In the genomic region with DNA sequence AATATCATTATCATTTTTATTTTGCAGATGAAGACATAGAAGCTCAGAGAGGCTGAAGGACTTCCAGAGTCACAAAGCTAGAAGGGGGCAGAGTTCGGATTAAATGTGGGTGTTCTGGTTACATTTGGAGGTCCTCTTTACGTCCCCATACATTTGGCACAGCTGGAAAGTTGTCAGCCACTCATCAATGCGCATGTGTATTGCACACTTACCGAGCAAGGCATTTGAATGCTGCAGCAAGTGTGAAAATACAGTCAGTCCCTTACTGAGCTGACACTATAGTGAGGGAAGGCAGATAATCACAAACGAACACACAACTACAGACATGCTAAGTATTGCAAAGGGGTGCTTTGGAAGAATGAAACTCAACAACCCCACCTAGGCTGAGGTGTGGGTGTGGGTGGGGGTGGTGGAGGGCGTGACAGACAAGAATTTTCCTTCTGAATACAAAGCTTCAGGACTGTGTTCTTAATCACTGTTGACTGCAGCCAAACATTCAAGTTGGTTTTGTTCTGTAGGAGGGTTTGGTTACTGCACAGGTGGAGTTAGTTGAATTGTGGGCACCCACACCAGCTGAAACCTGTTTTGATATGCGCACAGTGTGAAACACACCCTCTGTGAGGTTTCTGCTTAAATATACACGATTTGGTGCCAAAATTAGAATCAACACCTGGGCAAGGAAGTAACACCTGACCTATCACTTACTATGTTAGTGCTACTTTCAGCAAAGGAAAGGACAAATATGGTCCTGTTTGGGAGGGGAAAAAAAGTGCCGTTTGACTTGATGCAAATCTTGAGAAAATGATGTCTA, we compare ENCODE assay signal across 8 cellular contexts.
DNase-seq lines count a peak whose midpoint lies in the region; ATAC-seq and TF ChIP-seq lines count a peak whose summit lies in the region.

No MANE protein-coding gene starts in this region.

- DNase-seq in GM12864 (ENCODE audit: low read depth) = peak; percentile 86
- DNase-seq in Jurkat, Clone E6-1 (ENCODE audit: low read depth, low spot score) = peak; percentile 80
- peak; percentile 24 to 26 for DNase-seq in activated T-cell treated with anti-CD3 and anti-CD28 coated beads, Interleukin-2, amount 50 U/mL, for 72 hours
- peak; percentile 70 for DNase-seq in renal cortical epithelial cell (ENCODE audit: low read depth)
- no peak for DNase-seq in NCI-H226
- DNase-seq in glutamatergic neuron = no peak
- no peak for DNase-seq in left ventricle myocardium superior

- H3K27me3 Mint-ChIP-seq in activated T-cell treated with anti-CD3 and anti-CD28 coated beads, Interleukin-2, amount 50 U/mL, for 72 hours (ENCODE audit: low read depth) = peaks cover 6% of the 10 kb centered on the region
- H3K27me3 Mint-ChIP-seq in glutamatergic neuron (ENCODE audit: unreplicated experiment) = peaks cover 4% of the 10 kb centered on the region

- H3K4me3 ChIP-seq in GM12864 (ENCODE audit: low read depth, low read length) = no peak overlapping the region
- no peak overlapping the region for H3K4me3 ChIP-seq in Jurkat, Clone E6-1 (ENCODE audit: low read length)

- TF ChIP-seq CTCF in GM12864 (IDR thresholded peaks at IDR 0.05; ENCODE audit: low read depth, low read length, missing control alignments) = no peak
- no peak for TF ChIP-seq CTCF in glutamatergic neuron (IDR thresholded peaks at IDR 0.05; ENCODE audit: partially characterized antibody, unreplicated experiment)

- intact Hi-C loops in left ventricle myocardium superior (cut with micrococcal nuclease) = no loop called here

- peak; percentile 78 for ATAC-seq in GM21526 (IDR thresholded peaks at IDR 0.05; ENCODE audit: low FRiP score, unreplicated experiment)
- ATAC-seq in activated T-cell treated with anti-CD3 and anti-CD28 coated beads, Interleukin-2, amount 50 U/mL, for 72 hours (replicated peaks in 1 of 2) = peak; percentile 86 to 88
- no peak for ATAC-seq in left ventricle myocardium superior

- peaks cover 55% of the 10 kb centered on the region for H3K4me1 Mint-ChIP-seq in activated T-cell treated with anti-CD3 and anti-CD28 coated beads, Interleukin-2, amount 50 U/mL, for 72 hours (ENCODE audit: low read depth)
- H3K4me1 Mint-ChIP-seq in glutamatergic neuron (ENCODE audit: low read depth, unreplicated experiment) = peaks cover 12% of the 10 kb centered on the region

- H3K36me3 Mint-ChIP-seq in activated T-cell treated with anti-CD3 and anti-CD28 coated beads, Interleukin-2, amount 50 U/mL, for 72 hours (ENCODE audit: insufficient read depth in 2 of 2) = peaks cover 4 to 16% of the 10 kb centered on the region in 2 donors
- no peaks in the 10 kb centered on the region for H3K36me3 Mint-ChIP-seq in glutamatergic neuron (ENCODE audit: unreplicated experiment)

- no peak overlapping the region for H3K27ac Mint-ChIP-seq in activated T-cell treated with anti-CD3 and anti-CD28 coated beads, Interleukin-2, amount 50 U/mL, for 72 hours
- no peak overlapping the region for H3K27ac Mint-ChIP-seq in glutamatergic neuron (ENCODE audit: unreplicated experiment)

- H3K9me3 Mint-ChIP-seq in activated T-cell treated with anti-CD3 and anti-CD28 coated beads, Interleukin-2, amount 50 U/mL, for 72 hours = peaks cover 2 to 4% of the 10 kb centered on the region in 2 donors
- H3K9me3 Mint-ChIP-seq in glutamatergic neuron (ENCODE audit: unreplicated experiment) = peaks cover 7% of the 10 kb centered on the region

- H3K4me3 Mint-ChIP-seq in activated T-cell treated with anti-CD3 and anti-CD28 coated beads, Interleukin-2, amount 50 U/mL, for 72 hours = peak overlapping the region; percentile 52 to 53
- H3K4me3 Mint-ChIP-seq in glutamatergic neuron (ENCODE audit: unreplicated experiment) = no peak overlapping the region

Comparison
In these comparisons a context has a peak if more than half of its experiments do, and no peak if none do; other contexts are left out.
1. DNase-seq: peak in GM12864 (single experiment), Jurkat, Clone E6-1 (single experiment), activated T-cell treated with anti-CD3 and anti-CD28 coated beads, Interleukin-2, amount 50 U/mL, for 72 hours (2 of 2) and renal cortical epithelial cell (single experiment); none in NCI-H226 (single experiment), glutamatergic neuron (single experiment) and left ventricle myocardium superior (single experiment).